In the genomic region with DNA sequence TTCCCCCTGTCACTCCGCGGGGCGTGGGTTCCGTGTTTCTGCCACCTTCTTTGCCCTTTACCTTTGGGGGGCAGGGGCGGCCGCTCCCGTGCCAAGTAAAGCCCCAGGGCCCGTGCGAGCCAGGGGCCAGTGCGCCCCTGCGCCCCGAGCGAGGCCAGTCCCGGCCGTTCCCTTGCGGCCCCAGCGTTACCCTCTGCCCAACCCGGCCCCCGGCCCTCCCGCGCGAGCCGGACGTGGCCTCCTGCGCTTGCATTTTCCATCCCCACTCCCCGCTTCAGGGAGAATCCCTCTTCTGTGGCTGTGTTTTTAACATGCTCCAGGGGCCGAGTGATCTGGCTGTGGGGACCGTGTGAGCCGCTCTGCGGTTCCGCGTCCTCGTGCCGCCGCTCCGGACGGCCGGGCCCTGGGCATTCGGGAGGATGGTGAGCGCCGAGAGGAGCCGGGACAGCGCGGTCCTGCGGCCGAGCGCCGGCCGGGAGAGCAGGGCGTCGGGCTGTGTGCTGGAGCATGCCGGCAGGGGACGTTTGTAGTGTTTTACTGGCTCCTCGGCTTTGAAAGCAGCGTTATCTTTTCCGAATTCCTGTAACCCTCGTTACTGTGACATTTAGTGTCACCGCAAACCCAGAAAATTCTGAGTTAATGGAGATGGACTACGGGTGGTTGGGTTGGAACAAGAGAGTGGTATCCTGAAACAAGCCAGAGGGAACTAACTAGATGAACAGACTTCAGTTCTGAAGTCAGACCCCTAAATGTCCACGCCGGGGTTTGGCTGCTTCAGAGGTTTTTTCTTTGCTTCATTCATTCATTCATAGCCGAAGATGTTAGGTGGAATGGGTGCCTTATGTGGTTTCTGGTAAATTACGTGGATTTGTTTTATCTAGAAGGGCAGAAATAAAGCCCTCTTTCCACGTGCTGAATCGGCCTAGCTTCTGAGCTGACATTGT, we compare ENCODE assay signal across 1 cellular context.
TF ChIP-seq lines count a peak whose summit lies in the region.

No MANE protein-coding gene starts in this region.

TF ChIP-seq in K562, 482 proteins besides CTCF, POLR2A, EP300 and RAD21 (continued from another document and continues in another):
- TF ChIP-seq, protein P1, sequence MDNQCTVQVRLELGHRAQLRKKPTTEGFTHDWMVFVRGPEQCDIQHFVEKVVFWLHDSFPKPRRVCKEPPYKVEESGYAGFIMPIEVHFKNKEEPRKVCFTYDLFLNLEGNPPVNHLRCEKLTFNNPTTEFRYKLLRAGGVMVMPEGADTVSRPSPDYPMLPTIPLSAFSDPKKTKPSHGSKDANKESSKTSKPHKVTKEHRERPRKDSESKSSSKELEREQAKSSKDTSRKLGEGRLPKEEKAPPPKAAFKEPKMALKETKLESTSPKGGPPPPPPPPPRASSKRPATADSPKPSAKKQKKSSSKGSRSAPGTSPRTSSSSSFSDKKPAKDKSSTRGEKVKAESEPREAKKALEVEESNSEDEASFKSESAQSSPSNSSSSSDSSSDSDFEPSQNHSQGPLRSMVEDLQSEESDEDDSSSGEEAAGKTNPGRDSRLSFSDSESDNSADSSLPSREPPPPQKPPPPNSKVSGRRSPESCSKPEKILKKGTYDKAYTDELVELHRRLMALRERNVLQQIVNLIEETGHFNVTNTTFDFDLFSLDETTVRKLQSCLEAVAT (IDR thresholded peaks at IDR 0.05) = 0 out of 4 replicates have a peak, but pooled peaks of 1 of the 2 experiments have one; percentile 13
- TF ChIP-seq CBX3 (IDR thresholded peaks at IDR 0.05; ENCODE audit: borderline replicate concordance in 1 of 2, low read length in 2 of 2) (peak in 1 of 2 experiments; percentile 59; a peak in 1 of 3 replicates), SNIP1 (IDR thresholded peaks at IDR 0.05; ENCODE audit: low read depth) (no peak), STAT5B (CRISPR knock-in tag; IDR thresholded peaks at IDR 0.05) (no peak), YBX1 (IDR thresholded peaks at IDR 0.05) (no peak), NFE2 (IDR thresholded peaks at IDR 0.05; ENCODE audit: low read depth) (no peak), ZNF197 (CRISPR knock-in tag; IDR thresholded peaks at IDR 0.05; ENCODE audit: low read depth) (no peak), KAT2B (IDR thresholded peaks at IDR 0.05; ENCODE audit: low read depth, low read length) (no peak), ZNF184 (CRISPR knock-in tag; IDR thresholded peaks at IDR 0.05) (no peak), ZBTB7A (IDR thresholded peaks at IDR 0.05; ENCODE audit: borderline replicate concordance, control insufficient read depth, low read depth, low read length) (no peak), POLR2AphosphoS5 (IDR thresholded peaks at IDR 0.05; ENCODE audit: control insufficient read depth, insufficient read depth, low read depth, low read length) (no peak; the same call in 1 of the 2 replicates), HNRNPLL (IDR thresholded peaks at IDR 0.05; ENCODE audit: low read depth, low read length, poor library complexity, severe bottlenecking) (no peak), BRCA1 (IDR thresholded peaks at IDR 0.05) (no peak), BRCA1 (CRISPR knock-in tag; IDR thresholded peaks at IDR 0.05) (no peak), ZNF444 (CRISPR knock-in tag; IDR thresholded peaks at IDR 0.05) (no peak), RBM15 (IDR thresholded peaks at IDR 0.05; ENCODE audit: insufficient read depth, low read length) (no peak), RFX5 (IDR thresholded peaks at IDR 0.05; ENCODE audit: low read depth, low read length) (no peak), FIP1L1 (IDR thresholded peaks at IDR 0.05; ENCODE audit: low read depth, low read length, poor library complexity, severe bottlenecking) (peak; percentile 72), ZC3H4 (CRISPR knock-in tag; IDR thresholded peaks at IDR 0.05; ENCODE audit: borderline replicate concordance) (peak; percentile 39; the same call in 1 of the 2 replicates), ZNF668 (CRISPR knock-in tag; IDR thresholded peaks at IDR 0.05) (0 out of 2 replicates have a peak, but pooled peaks have one; percentile 54), FOS (IDR thresholded peaks at IDR 0.05; ENCODE audit: extremely low read depth, insufficient read length) (no peak), FOXJ2 (tag; IDR thresholded peaks at IDR 0.05) (no peak), TFAM (CRISPR knock-in tag; conservative IDR thresholded peaks at IDR 0.05) (no peak), CHD1 (IDR thresholded peaks at IDR 0.05; ENCODE audit: low read length) (no peak), ELF1 (tag; IDR thresholded peaks at IDR 0.05) (no peak), NELFE (IDR thresholded peaks at IDR 0.05; ENCODE audit: insufficient read depth, insufficient read length) (no peak), TARDBP (IDR thresholded peaks at IDR 0.05) (0 out of 2 replicates have a peak, but pooled peaks have one; percentile 33), MECOM (CRISPR knock-in tag; IDR thresholded peaks at IDR 0.05) (no peak), L3MBTL2 (IDR thresholded peaks at IDR 0.05) (peak; percentile 83), CCNT2 (IDR thresholded peaks at IDR 0.05; ENCODE audit: borderline replicate concordance, extremely low read depth, insufficient read length, low read depth, low read length) (peak; percentile 49), MXI1 (IDR thresholded peaks at IDR 0.05; ENCODE audit: low read depth, low read length) (no peak)
- TF ChIP-seq, protein P2, sequence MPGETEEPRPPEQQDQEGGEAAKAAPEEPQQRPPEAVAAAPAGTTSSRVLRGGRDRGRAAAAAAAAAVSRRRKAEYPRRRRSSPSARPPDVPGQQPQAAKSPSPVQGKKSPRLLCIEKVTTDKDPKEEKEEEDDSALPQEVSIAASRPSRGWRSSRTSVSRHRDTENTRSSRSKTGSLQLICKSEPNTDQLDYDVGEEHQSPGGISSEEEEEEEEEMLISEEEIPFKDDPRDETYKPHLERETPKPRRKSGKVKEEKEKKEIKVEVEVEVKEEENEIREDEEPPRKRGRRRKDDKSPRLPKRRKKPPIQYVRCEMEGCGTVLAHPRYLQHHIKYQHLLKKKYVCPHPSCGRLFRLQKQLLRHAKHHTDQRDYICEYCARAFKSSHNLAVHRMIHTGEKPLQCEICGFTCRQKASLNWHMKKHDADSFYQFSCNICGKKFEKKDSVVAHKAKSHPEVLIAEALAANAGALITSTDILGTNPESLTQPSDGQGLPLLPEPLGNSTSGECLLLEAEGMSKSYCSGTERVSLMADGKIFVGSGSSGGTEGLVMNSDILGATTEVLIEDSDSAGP (CRISPR knock-in tag; IDR thresholded peaks at IDR 0.05) = no peak
- TF ChIP-seq, protein P3, sequence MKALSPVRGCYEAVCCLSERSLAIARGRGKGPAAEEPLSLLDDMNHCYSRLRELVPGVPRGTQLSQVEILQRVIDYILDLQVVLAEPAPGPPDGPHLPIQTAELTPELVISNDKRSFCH (CRISPR knock-in tag; IDR thresholded peaks at IDR 0.05) = no peak
- TF ChIP-seq, protein P3 (tag; IDR thresholded peaks at IDR 0.05) = 0 out of 2 replicates have a peak, but pooled peaks have one; percentile 22
- TF ChIP-seq, protein P4, sequence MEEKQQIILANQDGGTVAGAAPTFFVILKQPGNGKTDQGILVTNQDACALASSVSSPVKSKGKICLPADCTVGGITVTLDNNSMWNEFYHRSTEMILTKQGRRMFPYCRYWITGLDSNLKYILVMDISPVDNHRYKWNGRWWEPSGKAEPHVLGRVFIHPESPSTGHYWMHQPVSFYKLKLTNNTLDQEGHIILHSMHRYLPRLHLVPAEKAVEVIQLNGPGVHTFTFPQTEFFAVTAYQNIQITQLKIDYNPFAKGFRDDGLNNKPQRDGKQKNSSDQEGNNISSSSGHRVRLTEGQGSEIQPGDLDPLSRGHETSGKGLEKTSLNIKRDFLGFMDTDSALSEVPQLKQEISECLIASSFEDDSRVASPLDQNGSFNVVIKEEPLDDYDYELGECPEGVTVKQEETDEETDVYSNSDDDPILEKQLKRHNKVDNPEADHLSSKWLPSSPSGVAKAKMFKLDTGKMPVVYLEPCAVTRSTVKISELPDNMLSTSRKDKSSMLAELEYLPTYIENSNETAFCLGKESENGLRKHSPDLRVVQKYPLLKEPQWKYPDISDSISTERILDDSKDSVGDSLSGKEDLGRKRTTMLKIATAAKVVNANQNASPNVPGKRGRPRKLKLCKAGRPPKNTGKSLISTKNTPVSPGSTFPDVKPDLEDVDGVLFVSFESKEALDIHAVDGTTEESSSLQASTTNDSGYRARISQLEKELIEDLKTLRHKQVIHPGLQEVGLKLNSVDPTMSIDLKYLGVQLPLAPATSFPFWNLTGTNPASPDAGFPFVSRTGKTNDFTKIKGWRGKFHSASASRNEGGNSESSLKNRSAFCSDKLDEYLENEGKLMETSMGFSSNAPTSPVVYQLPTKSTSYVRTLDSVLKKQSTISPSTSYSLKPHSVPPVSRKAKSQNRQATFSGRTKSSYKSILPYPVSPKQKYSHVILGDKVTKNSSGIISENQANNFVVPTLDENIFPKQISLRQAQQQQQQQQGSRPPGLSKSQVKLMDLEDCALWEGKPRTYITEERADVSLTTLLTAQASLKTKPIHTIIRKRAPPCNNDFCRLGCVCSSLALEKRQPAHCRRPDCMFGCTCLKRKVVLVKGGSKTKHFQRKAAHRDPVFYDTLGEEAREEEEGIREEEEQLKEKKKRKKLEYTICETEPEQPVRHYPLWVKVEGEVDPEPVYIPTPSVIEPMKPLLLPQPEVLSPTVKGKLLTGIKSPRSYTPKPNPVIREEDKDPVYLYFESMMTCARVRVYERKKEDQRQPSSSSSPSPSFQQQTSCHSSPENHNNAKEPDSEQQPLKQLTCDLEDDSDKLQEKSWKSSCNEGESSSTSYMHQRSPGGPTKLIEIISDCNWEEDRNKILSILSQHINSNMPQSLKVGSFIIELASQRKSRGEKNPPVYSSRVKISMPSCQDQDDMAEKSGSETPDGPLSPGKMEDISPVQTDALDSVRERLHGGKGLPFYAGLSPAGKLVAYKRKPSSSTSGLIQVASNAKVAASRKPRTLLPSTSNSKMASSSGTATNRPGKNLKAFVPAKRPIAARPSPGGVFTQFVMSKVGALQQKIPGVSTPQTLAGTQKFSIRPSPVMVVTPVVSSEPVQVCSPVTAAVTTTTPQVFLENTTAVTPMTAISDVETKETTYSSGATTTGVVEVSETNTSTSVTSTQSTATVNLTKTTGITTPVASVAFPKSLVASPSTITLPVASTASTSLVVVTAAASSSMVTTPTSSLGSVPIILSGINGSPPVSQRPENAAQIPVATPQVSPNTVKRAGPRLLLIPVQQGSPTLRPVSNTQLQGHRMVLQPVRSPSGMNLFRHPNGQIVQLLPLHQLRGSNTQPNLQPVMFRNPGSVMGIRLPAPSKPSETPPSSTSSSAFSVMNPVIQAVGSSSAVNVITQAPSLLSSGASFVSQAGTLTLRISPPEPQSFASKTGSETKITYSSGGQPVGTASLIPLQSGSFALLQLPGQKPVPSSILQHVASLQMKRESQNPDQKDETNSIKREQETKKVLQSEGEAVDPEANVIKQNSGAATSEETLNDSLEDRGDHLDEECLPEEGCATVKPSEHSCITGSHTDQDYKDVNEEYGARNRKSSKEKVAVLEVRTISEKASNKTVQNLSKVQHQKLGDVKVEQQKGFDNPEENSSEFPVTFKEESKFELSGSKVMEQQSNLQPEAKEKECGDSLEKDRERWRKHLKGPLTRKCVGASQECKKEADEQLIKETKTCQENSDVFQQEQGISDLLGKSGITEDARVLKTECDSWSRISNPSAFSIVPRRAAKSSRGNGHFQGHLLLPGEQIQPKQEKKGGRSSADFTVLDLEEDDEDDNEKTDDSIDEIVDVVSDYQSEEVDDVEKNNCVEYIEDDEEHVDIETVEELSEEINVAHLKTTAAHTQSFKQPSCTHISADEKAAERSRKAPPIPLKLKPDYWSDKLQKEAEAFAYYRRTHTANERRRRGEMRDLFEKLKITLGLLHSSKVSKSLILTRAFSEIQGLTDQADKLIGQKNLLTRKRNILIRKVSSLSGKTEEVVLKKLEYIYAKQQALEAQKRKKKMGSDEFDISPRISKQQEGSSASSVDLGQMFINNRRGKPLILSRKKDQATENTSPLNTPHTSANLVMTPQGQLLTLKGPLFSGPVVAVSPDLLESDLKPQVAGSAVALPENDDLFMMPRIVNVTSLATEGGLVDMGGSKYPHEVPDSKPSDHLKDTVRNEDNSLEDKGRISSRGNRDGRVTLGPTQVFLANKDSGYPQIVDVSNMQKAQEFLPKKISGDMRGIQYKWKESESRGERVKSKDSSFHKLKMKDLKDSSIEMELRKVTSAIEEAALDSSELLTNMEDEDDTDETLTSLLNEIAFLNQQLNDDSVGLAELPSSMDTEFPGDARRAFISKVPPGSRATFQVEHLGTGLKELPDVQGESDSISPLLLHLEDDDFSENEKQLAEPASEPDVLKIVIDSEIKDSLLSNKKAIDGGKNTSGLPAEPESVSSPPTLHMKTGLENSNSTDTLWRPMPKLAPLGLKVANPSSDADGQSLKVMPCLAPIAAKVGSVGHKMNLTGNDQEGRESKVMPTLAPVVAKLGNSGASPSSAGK (IDR thresholded peaks at IDR 0.05) = peak; percentile 53
- TF ChIP-seq, protein P5, sequence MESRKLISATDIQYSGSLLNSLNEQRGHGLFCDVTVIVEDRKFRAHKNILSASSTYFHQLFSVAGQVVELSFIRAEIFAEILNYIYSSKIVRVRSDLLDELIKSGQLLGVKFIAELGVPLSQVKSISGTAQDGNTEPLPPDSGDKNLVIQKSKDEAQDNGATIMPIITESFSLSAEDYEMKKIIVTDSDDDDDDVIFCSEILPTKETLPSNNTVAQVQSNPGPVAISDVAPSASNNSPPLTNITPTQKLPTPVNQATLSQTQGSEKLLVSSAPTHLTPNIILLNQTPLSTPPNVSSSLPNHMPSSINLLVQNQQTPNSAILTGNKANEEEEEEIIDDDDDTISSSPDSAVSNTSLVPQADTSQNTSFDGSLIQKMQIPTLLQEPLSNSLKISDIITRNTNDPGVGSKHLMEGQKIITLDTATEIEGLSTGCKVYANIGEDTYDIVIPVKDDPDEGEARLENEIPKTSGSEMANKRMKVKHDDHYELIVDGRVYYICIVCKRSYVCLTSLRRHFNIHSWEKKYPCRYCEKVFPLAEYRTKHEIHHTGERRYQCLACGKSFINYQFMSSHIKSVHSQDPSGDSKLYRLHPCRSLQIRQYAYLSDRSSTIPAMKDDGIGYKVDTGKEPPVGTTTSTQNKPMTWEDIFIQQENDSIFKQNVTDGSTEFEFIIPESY (CRISPR knock-in tag; IDR thresholded peaks at IDR 0.05) = 0 out of 2 replicates have a peak, but pooled peaks have one; percentile 23
- TF ChIP-seq, protein P6, sequence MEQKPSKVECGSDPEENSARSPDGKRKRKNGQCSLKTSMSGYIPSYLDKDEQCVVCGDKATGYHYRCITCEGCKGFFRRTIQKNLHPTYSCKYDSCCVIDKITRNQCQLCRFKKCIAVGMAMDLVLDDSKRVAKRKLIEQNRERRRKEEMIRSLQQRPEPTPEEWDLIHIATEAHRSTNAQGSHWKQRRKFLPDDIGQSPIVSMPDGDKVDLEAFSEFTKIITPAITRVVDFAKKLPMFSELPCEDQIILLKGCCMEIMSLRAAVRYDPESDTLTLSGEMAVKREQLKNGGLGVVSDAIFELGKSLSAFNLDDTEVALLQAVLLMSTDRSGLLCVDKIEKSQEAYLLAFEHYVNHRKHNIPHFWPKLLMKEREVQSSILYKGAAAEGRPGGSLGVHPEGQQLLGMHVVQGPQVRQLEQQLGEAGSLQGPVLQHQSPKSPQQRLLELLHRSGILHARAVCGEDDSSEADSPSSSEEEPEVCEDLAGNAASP (IDR thresholded peaks at IDR 0.05) = no peak
